Comparison of ENCODE assay signal across 26 cellular contexts in the genomic region with DNA sequence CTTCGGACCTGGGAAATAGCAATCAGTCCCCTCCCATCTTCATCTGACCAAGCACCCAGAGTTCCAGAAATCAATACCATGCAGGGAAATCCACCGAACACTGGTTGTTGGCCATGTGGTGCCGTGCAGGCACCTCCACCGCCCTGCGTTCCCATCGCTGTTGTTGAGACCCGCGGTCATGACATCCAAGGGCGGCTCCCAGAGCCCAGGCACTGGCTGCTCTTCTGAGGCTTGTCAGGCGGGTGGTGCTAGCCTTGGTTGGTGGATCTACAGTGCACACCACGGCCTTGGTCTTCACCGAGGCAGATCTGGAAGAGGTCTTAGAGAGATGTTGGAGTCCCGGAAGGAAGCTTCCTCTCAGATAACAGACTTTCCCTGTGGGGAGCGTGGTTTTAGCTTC. TPM values are rescaled to one million over a fixed set of nuclear protein-coding genes. Genes with fewer than 3 reads are reported as not detected.
DNase-seq lines count a peak whose midpoint lies in the region; ATAC-seq, FAIRE-seq and TF ChIP-seq lines count a peak whose summit lies in the region.
"Had no signal": no experiment of that assay in that cellular context is flagged by ENCODE, and none has a peak within 500 bp of the region (broad histone marks: within the 10 kb centered on the region; RNA-seq: fewer than 3 reads in every experiment).

No MANE protein-coding gene starts in this region.

- no peak overlapping the region for H3K27ac Mint-ChIP-seq in astrocyte (ENCODE audit: unreplicated experiment)
- peak overlapping the region; percentile 43 for H3K27ac Mint-ChIP-seq in neural crest cell (ENCODE audit: unreplicated experiment)
- no peak overlapping the region for H3K27ac Mint-ChIP-seq in Calu3 (ENCODE audit: unreplicated experiment)
- no peak overlapping the region for H3K27ac Mint-ChIP-seq in naive thymus-derived CD8-positive, alpha-beta T cell
- H3K27ac Mint-ChIP-seq in activated T-cell treated with anti-CD3 and anti-CD28 coated beads, Interleukin-2, amount 50 U/mL, for 24 hours: no peak overlapping the region
- H3K27ac Mint-ChIP-seq: CD4-positive, alpha-beta memory T cell; CD4-positive, CD25-positive, alpha-beta regulatory T cell; CD8-positive, alpha-beta memory T cell had no signal

- DNase-seq in CMK (ENCODE audit: low read depth): peak; percentile 21
- DNase-seq in astrocyte (ENCODE audit: low read depth): no peak
- no peak for DNase-seq in neural crest cell (ENCODE audit: low read depth, low spot score)
- no peak for DNase-seq in Calu3
- no peak for DNase-seq in stimulated activated CD4-positive, alpha-beta T cell treated with anti-CD3 and anti-CD28 coated beads, Interleukin-4, amount 100 ng/mL, for 1 hour
- DNase-seq in naive thymus-derived CD8-positive, alpha-beta T cell: no peak
- no peak for DNase-seq in activated T-cell treated with anti-CD3 and anti-CD28 coated beads, Interleukin-2, amount 50 U/mL, for 24 hours
- DNase-seq: 8988T; ACHN; C1 segment of cervical spinal cord; Caco-2; CD4-positive, alpha-beta memory T cell; CD4-positive, CD25-positive, alpha-beta regulatory T cell; CD8-positive, alpha-beta memory T cell; DMS 273 treated with DMSO at 0.1 percent for 48 hours; DMS79 treated with DMSO at 0.1 percent for 48 hours; GF-D8 had no signal

- POLR2A ChIA-PET in naive thymus-derived CD8-positive, alpha-beta T cell (lab: Charles Lee): no interaction called here

- no peak overlapping the region for H3K4me2 ChIP-seq in BLaER1
- H3K4me2 ChIP-seq in astrocyte (ENCODE audit: low read length): no peak overlapping the region

- H3K4me3 ChIP-seq in BLaER1: no peak overlapping the region
- H3K4me3 ChIP-seq in astrocyte (ENCODE audit: insufficient read depth, low read depth, low read length): no peak overlapping the region

- H3K4me3 Mint-ChIP-seq in astrocyte (ENCODE audit: unreplicated experiment) (no peak overlapping the region), neural crest cell (no peak overlapping the region), Calu3 (ENCODE audit: low read depth, unreplicated experiment) (no peak overlapping the region)
- H3K4me3 Mint-ChIP-seq in naive thymus-derived CD8-positive, alpha-beta T cell: no peak overlapping the region
- H3K4me3 Mint-ChIP-seq in activated T-cell treated with anti-CD3 and anti-CD28 coated beads, Interleukin-2, amount 50 U/mL, for 24 hours: no peak overlapping the region
- H3K4me3 Mint-ChIP-seq: CD14-positive monocyte; CD4-positive, alpha-beta memory T cell; CD4-positive, CD25-positive, alpha-beta regulatory T cell; CD8-positive, alpha-beta memory T cell had no signal

- H3K36me3 ChIP-seq in BLaER1: no peaks in the 10 kb centered on the region
- no peaks in the 10 kb centered on the region for H3K36me3 ChIP-seq in astrocyte (ENCODE audit: insufficient read depth, low read length)

- H3K27me3 Mint-ChIP-seq in astrocyte (ENCODE audit: low read depth, unreplicated experiment) (peaks cover 22% of the 10 kb centered on the region), neural crest cell (ENCODE audit: low read depth) (peaks cover 2% of the 10 kb centered on the region), Calu3 (ENCODE audit: unreplicated experiment) (peaks cover 12% of the 10 kb centered on the region)
- peaks cover 3 to 19% (median 3%) of the 10 kb centered on the region in 5 donors for H3K27me3 Mint-ChIP-seq in naive thymus-derived CD8-positive, alpha-beta T cell
- H3K27me3 Mint-ChIP-seq in activated T-cell treated with anti-CD3 and anti-CD28 coated beads, Interleukin-2, amount 50 U/mL, for 24 hours: peaks cover 4% of the 10 kb centered on the region

- no peak for FAIRE-seq in astrocyte (lab: Jason Lieb, UNC)
- FAIRE-seq: A204.1, G401.6, GM12891, GM19239 had no signal

- CTCF ChIA-PET in Calu3 (lab: Charles Lee): no interaction called here

- H3K4me1 ChIP-seq in BLaER1 (no peaks in the 10 kb centered on the region), astrocyte (ENCODE audit: insufficient read depth, low read length) (no peaks in the 10 kb centered on the region)
- H3K4me1 ChIP-seq: Caco-2 had no signal

- TF ChIP-seq CTCF in astrocyte (IDR thresholded peaks at IDR 0.05; ENCODE audit: insufficient read depth, low read depth, low read length): no peak
- TF ChIP-seq CTCF in neural crest cell (conservative IDR thresholded peaks at IDR 0.05): no peak
- TF ChIP-seq CTCF in Calu3 (IDR thresholded peaks at IDR 0.05; ENCODE audit: unreplicated experiment): no peak

- H3K9ac ChIP-seq in BLaER1 (no peak overlapping the region), astrocyte (ENCODE audit: low read length) (no peak overlapping the region)

- H3K79me2 ChIP-seq in astrocyte (ENCODE audit: insufficient read depth, low read length): no peaks in the 10 kb centered on the region

- H3K9me3 Mint-ChIP-seq in astrocyte (ENCODE audit: unreplicated experiment) (peaks cover 2% of the 10 kb centered on the region), neural crest cell (peaks cover 7% of the 10 kb centered on the region), Calu3 (ENCODE audit: low read depth, unreplicated experiment) (peaks cover 6% of the 10 kb centered on the region)
- H3K9me3 Mint-ChIP-seq in naive thymus-derived CD8-positive, alpha-beta T cell: no peaks in the 10 kb centered on the region
- H3K9me3 Mint-ChIP-seq in activated T-cell treated with anti-CD3 and anti-CD28 coated beads, Interleukin-2, amount 50 U/mL, for 24 hours: no peaks in the 10 kb centered on the region
- H3K9me3 Mint-ChIP-seq: CD4-positive, CD25-positive, alpha-beta regulatory T cell; CD8-positive, alpha-beta memory T cell had no signal

- H3K36me3 Mint-ChIP-seq in astrocyte (ENCODE audit: low read depth, unreplicated experiment): no peaks in the 10 kb centered on the region
- no peaks in the 10 kb centered on the region for H3K36me3 Mint-ChIP-seq in neural crest cell (ENCODE audit: low read depth)
- H3K36me3 Mint-ChIP-seq in Calu3 (ENCODE audit: insufficient read depth, unreplicated experiment): no peaks in the 10 kb centered on the region
- H3K36me3 Mint-ChIP-seq in naive thymus-derived CD8-positive, alpha-beta T cell: no peaks in the 10 kb centered on the region
- H3K36me3 Mint-ChIP-seq in activated T-cell treated with anti-CD3 and anti-CD28 coated beads, Interleukin-2, amount 50 U/mL, for 24 hours (ENCODE audit: low read depth): no peaks in the 10 kb centered on the region
- H3K36me3 Mint-ChIP-seq: CD14-positive monocyte; CD4-positive, alpha-beta memory T cell; CD4-positive, CD25-positive, alpha-beta regulatory T cell; CD8-positive, alpha-beta memory T cell had no signal

- H2AFZ ChIP-seq in astrocyte (ENCODE audit: low read depth, low read length): peak overlapping the region; percentile 18

- H3K4me1 Mint-ChIP-seq in astrocyte (ENCODE audit: low read depth, unreplicated experiment): no peaks in the 10 kb centered on the region
- peaks cover 4% of the 10 kb centered on the region for H3K4me1 Mint-ChIP-seq in neural crest cell
- no peaks in the 10 kb centered on the region for H3K4me1 Mint-ChIP-seq in Calu3 (ENCODE audit: low read depth, unreplicated experiment)
- H3K4me1 Mint-ChIP-seq in naive thymus-derived CD8-positive, alpha-beta T cell: no peaks in the 10 kb centered on the region
- H3K4me1 Mint-ChIP-seq in activated T-cell treated with anti-CD3 and anti-CD28 coated beads, Interleukin-2, amount 50 U/mL, for 24 hours (ENCODE audit: low read depth): peaks cover 1% of the 10 kb centered on the region
- H3K4me1 Mint-ChIP-seq: CD14-positive monocyte had no signal

- H3K9me3 ChIP-seq in BLaER1 (no peaks in the 10 kb centered on the region), astrocyte (ENCODE audit: insufficient read depth, low read depth, low read length) (no peaks in the 10 kb centered on the region)
- H3K9me3 ChIP-seq: Caco-2 had no signal

- H3K27ac ChIP-seq in BLaER1 (peak overlapping the region; percentile 51; the same call in 1 of the 2 replicates), astrocyte (ENCODE audit: low read depth, low read length) (no peak overlapping the region)

- H3K27me3 ChIP-seq in BLaER1 (no peaks in the 10 kb centered on the region), astrocyte (ENCODE audit: insufficient read depth, low read length) (no peaks in the 10 kb centered on the region)

- BruUV-seq in Calu3 (replicated peaks; lab: Mats Ljungman, UMichigan): no TSS peak

- H4K20me1 ChIP-seq in BLaER1 (no peaks in the 10 kb centered on the region), astrocyte (ENCODE audit: insufficient read depth, low read length) (no peaks in the 10 kb centered on the region)

- intact Hi-C loops in Calu3 (cut with micrococcal nuclease; ENCODE audit: unreplicated experiment): no loop called here

- ATAC-seq in naive thymus-derived CD8-positive, alpha-beta T cell: no peak

RNA-seq across cellular contexts. Expression of a gene that starts 58.5 kb away (rescaled TPM):
- not detected in 2 replicates for total RNA-seq in astrocyte
- total RNA-seq in neural crest cell: not detected in 2 replicates
- total RNA-seq in Calu3 (2022): not detected in 2 replicates
- total RNA-seq in naive thymus-derived CD8-positive, alpha-beta T cell: not detected
- polyA plus RNA-seq in naive thymus-derived CD8-positive, alpha-beta T cell: not detected
- total RNA-seq: A673; Caco-2; CD4-positive, alpha-beta memory T cell; CD4-positive, CD25-positive, alpha-beta regulatory T cell; CD8-positive, alpha-beta memory T cell had no signal
- polyA plus RNA-seq: AG04450; BJ; CD14-positive monocyte; CD4-positive, alpha-beta memory T cell; CD4-positive, CD25-positive, alpha-beta regulatory T cell; CD8-positive, alpha-beta memory T cell had no signal
